In the genomic region with DNA sequence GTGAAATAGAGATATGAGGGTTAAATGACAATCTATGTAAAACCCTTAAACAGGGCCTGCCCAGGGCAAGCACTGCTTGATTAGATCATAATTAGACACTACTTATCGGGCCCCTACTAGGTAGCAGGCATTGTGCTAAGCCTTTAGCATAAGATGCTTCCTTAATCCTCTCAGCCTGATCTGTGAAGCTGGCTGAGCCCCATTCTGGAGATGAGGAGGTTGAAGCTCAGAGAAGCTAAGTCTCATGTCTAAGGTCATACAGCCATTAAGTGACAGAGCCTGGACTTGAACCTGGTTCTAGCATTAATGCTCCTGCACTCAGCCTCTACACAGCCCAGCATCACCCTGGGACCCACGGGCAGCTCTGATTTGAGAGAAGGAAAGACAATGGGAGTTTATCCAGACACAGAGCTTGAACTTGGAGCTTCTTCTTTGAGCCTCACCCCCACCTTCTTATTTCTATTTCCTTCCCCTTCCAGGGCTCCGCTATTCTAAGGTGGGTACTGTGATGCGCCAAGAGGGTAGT, we compare ENCODE assay signal across 16 cellular contexts. TPM values are rescaled to one million over a fixed set of nuclear protein-coding genes. Genes with fewer than 3 reads are reported as not detected.
DNase-seq lines count a peak whose midpoint lies in the region; ATAC-seq and TF ChIP-seq lines count a peak whose summit lies in the region.
"Had no signal": no experiment of that assay in that cellular context is flagged by ENCODE, and none has a peak within 500 bp of the region (broad histone marks: within the 10 kb centered on the region; RNA-seq: fewer than 3 reads in every experiment).

No MANE protein-coding gene starts in this region.

- H3K36me3 ChIP-seq in GM23338 (ENCODE audit: insufficient read depth) (0 out of 2 replicates have a peak, but pooled peaks cover 6% of the 10 kb centered on the region), parathyroid adenoma (ENCODE audit: control insufficient read depth, insufficient read depth, low read length) (no peaks in the 10 kb centered on the region)
- H3K36me3 ChIP-seq: brain microvascular endothelial cell, sigmoid colon had no signal

- no peaks in the 10 kb centered on the region for H3K27me3 ChIP-seq in GM23338 (ENCODE audit: insufficient read depth)
- peaks cover 13% of the 10 kb centered on the region for H3K27me3 ChIP-seq in parathyroid adenoma (ENCODE audit: control insufficient read depth, insufficient read depth, low read length)
- peaks cover 97% of the 10 kb centered on the region for H3K27me3 ChIP-seq in foreskin keratinocyte

- H3K4me1 ChIP-seq in GM23338 (ENCODE audit: insufficient read depth) (peaks cover 62% of the 10 kb centered on the region), parathyroid adenoma (peaks cover 17% of the 10 kb centered on the region), foreskin keratinocyte (no peaks in the 10 kb centered on the region)

- POLR2A ChIA-PET in T-cell (lab: Charles Lee) = interaction anchor here in 1 of 2 donors (0.5 kb wide), 1 partner anchor 255 kb away, joined by 4 read pairs; no protein-coding TSS in a partner anchor

- CTCF ChIA-PET in T-cell (lab: Charles Lee) = no interaction called here

- DNase-seq in GM23338 (ENCODE audit: low spot score) (no peak), T-cell (no peak), NCI-H1436 (lab: John Stamatoyannopoulos, UW) (no peak), foreskin keratinocyte (no peak)
- no peak for DNase-seq in stimulated activated naive CD8-positive, alpha-beta T cell treated with anti-CD3 and anti-CD28 coated beads, Interleukin-15, amount 100 ng/mL, for 72 hours
- DNase-seq: activated CD4-positive, alpha-beta T cell treated with anti-CD3 and anti-CD28 coated beads, Interleukin-2, amount 50 U/mL, for 4 hours; activated effector memory CD4-positive, alpha-beta T cell treated with Interleukin-2 at 50 U/mL for 16 hours; brain microvascular endothelial cell; KG1; sigmoid colon; stimulated activated CD4-positive, alpha-beta T cell treated with anti-CD3 and anti-CD28 coated beads, Interleukin-4, amount 100 ng/mL, for 4 hours; stimulated activated naive B cell treated with anti-CD40 and anti-IgM and Interleukin-4, amounts not matched to agents 10 μg/mL and 1 μg/mL and 100 μg/mL, for 72 hours had no signal

- H3K4me2 ChIP-seq in GM23338 = peak overlapping the region; percentile 91
- no peak overlapping the region for H3K4me2 ChIP-seq in parathyroid adenoma (ENCODE audit: low read length)

- H3K9me2 ChIP-seq in GM23338 (ENCODE audit: insufficient read depth) = no peaks in the 10 kb centered on the region

- H2AFZ ChIP-seq in GM23338 = peak overlapping the region; percentile 89; the same call in 1 of the 2 replicates
- H2AFZ ChIP-seq in parathyroid adenoma = peak overlapping the region; percentile 82

- H3K36me3 Mint-ChIP-seq in GM23338 (ENCODE audit: low read depth) = peaks cover 19% of the 10 kb centered on the region
- no peaks in the 10 kb centered on the region for H3K36me3 Mint-ChIP-seq in T-cell

- H3F3A ChIP-seq in GM23338 (replicated peaks; ENCODE audit: low read depth) = peaks cover 9% of the 10 kb centered on the region

- peak overlapping the region; percentile 93 for H3K4me3 ChIP-seq in GM23338
- peak overlapping the region; percentile 78 for H3K4me3 ChIP-seq in iPS-11a (ENCODE audit: low read depth, low read length)
- H3K4me3 ChIP-seq in parathyroid adenoma (ENCODE audit: low read depth, low read length) = no peak overlapping the region

- H3K9me3 Mint-ChIP-seq in GM23338 (no peaks in the 10 kb centered on the region; the same call in 2 of the 3 replicates), T-cell (no peaks in the 10 kb centered on the region)
- no peaks in the 10 kb centered on the region for H3K9me3 Mint-ChIP-seq in stimulated activated naive CD8-positive, alpha-beta T cell treated with anti-CD3 and anti-CD28 coated beads, Interleukin-15, amount 100 ng/mL, for 72 hours
- H3K9me3 Mint-ChIP-seq: stimulated activated naive B cell treated with anti-CD40 and anti-IgM and Interleukin-4, amounts not matched to agents 10 μg/mL and 1 μg/mL and 100 μg/mL, for 72 hours had no signal

- H3K9ac ChIP-seq in parathyroid adenoma = no peak overlapping the region

- H3K4me3 Mint-ChIP-seq in GM23338 (peak overlapping the region; percentile 93), T-cell (peak overlapping the region; percentile 25 to 69 (median 44))
- H3K4me3 Mint-ChIP-seq in stimulated activated naive CD8-positive, alpha-beta T cell treated with anti-CD3 and anti-CD28 coated beads, Interleukin-15, amount 100 ng/mL, for 72 hours = no peak overlapping the region

- ATAC-seq in GM23338 = no peak
- ATAC-seq in T-cell (replicated peaks in 1 of 4) = no peak
- no peak for ATAC-seq in stimulated activated naive CD8-positive, alpha-beta T cell treated with anti-CD3 and anti-CD28 coated beads, Interleukin-15, amount 100 ng/mL, for 72 hours
- ATAC-seq in foreskin keratinocyte = no peak
- ATAC-seq: stimulated activated naive B cell treated with anti-CD40 and anti-IgM and Interleukin-4, amounts not matched to agents 10 μg/mL and 1 μg/mL and 100 μg/mL, for 72 hours had no signal

- H3K79me2 ChIP-seq in GM23338 (replicated peaks; ENCODE audit: insufficient read depth) (peaks cover 49% of the 10 kb centered on the region), parathyroid adenoma (no peaks in the 10 kb centered on the region)

- no peak for TF ChIP-seq CTCF in GM23338 (conservative IDR thresholded peaks at IDR 0.05; ENCODE audit: low read depth in 2 of 2)
- TF ChIP-seq CTCF in parathyroid adenoma (IDR thresholded peaks at IDR 0.05) = no peak
- TF ChIP-seq CTCF in foreskin keratinocyte (conservative IDR thresholded peaks at IDR 0.05) = no peak

- H3K27ac ChIP-seq in GM23338 (ENCODE audit: low read depth) (peak overlapping the region; percentile 91), parathyroid adenoma (no peak overlapping the region), foreskin keratinocyte (no peak overlapping the region)
- H3K27ac ChIP-seq: brain microvascular endothelial cell, sigmoid colon had no signal

- H3K9me3 ChIP-seq in parathyroid adenoma (ENCODE audit: control insufficient read depth, low read length) = no peaks in the 10 kb centered on the region
- H3K9me3 ChIP-seq: sigmoid colon had no signal

- H3K27me3 Mint-ChIP-seq in GM23338 (ENCODE audit: insufficient read depth, low read depth, poor library complexity) (peaks cover 20% of the 10 kb centered on the region), T-cell (peaks cover 71 to 85% of the 10 kb centered on the region in 2 donors)
- H3K27me3 Mint-ChIP-seq in stimulated activated naive CD8-positive, alpha-beta T cell treated with anti-CD3 and anti-CD28 coated beads, Interleukin-15, amount 100 ng/mL, for 72 hours = peaks cover 93% of the 10 kb centered on the region

- H3K4me1 Mint-ChIP-seq in GM23338 (peaks cover 61% of the 10 kb centered on the region), T-cell (peaks cover 25 to 28% (median 26%) of the 10 kb centered on the region in 3 donors)
- peaks cover 25% of the 10 kb centered on the region for H3K4me1 Mint-ChIP-seq in stimulated activated naive CD8-positive, alpha-beta T cell treated with anti-CD3 and anti-CD28 coated beads, Interleukin-15, amount 100 ng/mL, for 72 hours

- H3K27ac Mint-ChIP-seq in GM23338 (peak overlapping the region; percentile 90; the same call in 1 of the 2 replicates), T-cell (no peak overlapping the region)
- no peak overlapping the region for H3K27ac Mint-ChIP-seq in stimulated activated naive CD8-positive, alpha-beta T cell treated with anti-CD3 and anti-CD28 coated beads, Interleukin-15, amount 100 ng/mL, for 72 hours
- H3K27ac Mint-ChIP-seq: CD14-positive monocyte; stimulated activated naive B cell treated with anti-CD40 and anti-IgM and Interleukin-4, amounts not matched to agents 10 μg/mL and 1 μg/mL and 100 μg/mL, for 72 hours had no signal

- H4K20me1 ChIP-seq in GM23338 (replicated peaks; ENCODE audit: insufficient read depth) = peaks cover 19% of the 10 kb centered on the region

RNA-seq across cellular contexts. Expression of a gene that starts 0.8 kb away (rescaled TPM):
- 29.3 and 32.1 TPM in 2 replicates for total RNA-seq in GM23338 (2014; rRNA removed; shearing (Covaris generic))
- polyA plus RNA-seq in GM23338 (2016; fragmentation: Nextera tagmentation; extraction: Ambion mirVana) (14.7 and 17.6 TPM in 2 replicates), foreskin keratinocyte (not detected in 2 replicates)
- total RNA-seq in T-cell (under 1 TPM in 1 of 5 donors, not detected in 4; 0.06 TPM), foreskin keratinocyte (not detected in 2 replicates)
- polyA plus RNA-seq: CD14-positive monocyte had no signal

RNA-seq across cellular contexts. Expression of a gene that starts 39.2 kb away (rescaled TPM):
- 6.3 and 6.4 TPM in 2 replicates for total RNA-seq in GM23338 (2014; rRNA removed; shearing (Covaris generic))
- polyA plus RNA-seq in GM23338 (2016; fragmentation: Nextera tagmentation; extraction: Ambion mirVana) = 1.2 and 2.1 TPM in 2 replicates
- total RNA-seq in T-cell = 1 to 10 TPM in 3 of 5 donors, under 1 TPM in 2; 0.76 to 2.6 (median 1.3) TPM
- total RNA-seq in foreskin keratinocyte = 0.49 and 0.65 TPM in 2 replicates
- 0.39 and 0.50 TPM in 2 replicates for polyA plus RNA-seq in foreskin keratinocyte
- total RNA-seq: endothelial cell of umbilical vein had no signal
- polyA plus RNA-seq: endothelial cell of umbilical vein had no signal

RNA-seq across cellular contexts. Expression of a gene that starts 44.3 kb away (rescaled TPM):
- 33.7 and 36.9 TPM in 2 replicates for total RNA-seq in GM23338 (2014; rRNA removed; shearing (Covaris generic))
- polyA plus RNA-seq in GM23338 (2016; fragmentation: Nextera tagmentation; extraction: Ambion mirVana) = 7.3 and 8.1 TPM in 2 replicates
- 10 to 100 TPM in 3 of 5 donors, 1 to 10 TPM in 2; 8.4 to 14.0 (median 11.8) TPM for total RNA-seq in T-cell
- total RNA-seq in foreskin keratinocyte = 10.0 and 10.1 TPM in 2 replicates
- polyA plus RNA-seq in foreskin keratinocyte = 2.3 and 3.0 TPM in 2 replicates

Comparison
In these comparisons a context has a peak if more than half of its experiments do, and no peak if none do; other contexts are left out.
1. H3K4me3 Mint-ChIP-seq: peak in GM23338 (single experiment) and T-cell (3 of 3); none in stimulated activated naive CD8-positive, alpha-beta T cell treated with anti-CD3 and anti-CD28 coated beads, Interleukin-15, amount 100 ng/mL, for 72 hours (0 of 2).
2. RNA of a gene that starts 0.8 kb away (total RNA-seq): 29.3 to 32.1 TPM in GM23338; 0.06 TPM in T-cell and not detected in foreskin keratinocyte; every median in the first group is over 10 times any median in the second.